Comparison of ENCODE assay signal across 8 cellular contexts in genomic region chr7:43926193-43927043, GRCh38. TPM values are rescaled to one million over a fixed set of nuclear protein-coding genes. Genes with fewer than 3 reads are reported as not detected.
DNase-seq lines count a peak whose midpoint lies in the region; ATAC-seq and TF ChIP-seq lines count a peak whose summit lies in the region.

Gene UBE2D4 (plus strand): TSS chr7:43926436. CDS start chr7:43926533, 97 bp downstream.

- BruUV-seq in PC-9 (replicated peaks; lab: Mats Ljungman, UMichigan) = TSS peak; percentile 79

- TF ChIP-seq CTCF in PC-9 (conservative IDR thresholded peaks at IDR 0.05) (no peak; the same call in 1 of the 2 replicates), epithelial cell of proximal tubule (conservative IDR thresholded peaks at IDR 0.05; ENCODE audit: low read depth, low read length) (peak; percentile 27)

- H3K27me3 ChIP-seq in PC-9 (ENCODE audit: insufficient read depth, low read depth) (no peaks in the 10 kb centered on the region), mucosa of stomach (ENCODE audit: control insufficient read depth, insufficient read depth, low read length) (no peaks in the 10 kb centered on the region)

- peak; percentile 84 for ATAC-seq in GM21526 (IDR thresholded peaks at IDR 0.05; ENCODE audit: low FRiP score, unreplicated experiment)

- peak within 1 kb of the TSS; percentile 84 for H3K4me3 ChIP-seq in PC-9
- peak within 1 kb of the TSS; percentile 83 for H3K4me3 ChIP-seq in epithelial cell of proximal tubule (ENCODE audit: low read depth, low read length)
- H3K4me3 ChIP-seq in mucosa of stomach (ENCODE audit: low read length) = peak within 1 kb of the TSS; percentile 91

- H3K4me1 ChIP-seq in PC-9 (replicated peaks; ENCODE audit: insufficient read depth) = peaks cover 21% of the 10 kb centered on the region
- peaks cover 8% of the 10 kb centered on the region for H3K4me1 ChIP-seq in mucosa of stomach (ENCODE audit: control insufficient read depth, insufficient read depth, low read length)

- intact Hi-C loops in PC-9 (cut with micrococcal nuclease; ENCODE audit: unreplicated experiment) = loop anchor here (1.0 to 2.0 kb wide), 2 partner anchors 22 to 57 kb away; partner anchors contain the start of gene MRPS24

- peak within 1 kb of the TSS; percentile 90 for H2AFZ ChIP-seq in PC-9

- peaks cover 21% of the 10 kb centered on the region; the same call in 1 of the 2 replicates for H3F3A ChIP-seq in PC-9 (ENCODE audit: insufficient read depth, low read depth)

- H3K9ac ChIP-seq in mucosa of stomach (ENCODE audit: low read length) = peak within 1 kb of the TSS; percentile 74

- H3K4me2 ChIP-seq in PC-9 = peak within 1 kb of the TSS; percentile 85

- H3K79me2 ChIP-seq in PC-9 (ENCODE audit: low read depth) = peaks cover 22% of the 10 kb centered on the region; the same call in 1 of the 2 replicates

- CTCF ChIA-PET in PC-9 (lab: Charles Lee) = interaction anchor here (0.6 to 0.7 kb wide), 2 partner anchors 173 to 1012 kb away, joined by 3 read pairs; no protein-coding TSS in a partner anchor

- peak; percentile 96 for DNase-seq in DMS53 (lab: John Stamatoyannopoulos, UW)
- DNase-seq in HuH-7 (ENCODE audit: low spot score) = peak; percentile 80
- peak; percentile 87 to 92 for DNase-seq in PC-9
- DNase-seq in activated T-cell treated with anti-CD3 and anti-CD28 coated beads for 48 hours (ENCODE audit: low read depth) = peak; percentile 88
- DNase-seq in epithelial cell of proximal tubule (ENCODE audit: low read depth) = no peak
- peak; percentile 74 to 75 for DNase-seq in stimulated activated CD8-positive, alpha-beta memory T cell treated with anti-CD3 and anti-CD28 coated beads, Interleukin-7, amount 100 ng/mL, for 1 hour (ENCODE audit: low read depth in 2 of 2)

- H3K27ac ChIP-seq in PC-9 = peak within 1 kb of the TSS; percentile 84

- no peaks in the 10 kb centered on the region for H3K36me3 ChIP-seq in PC-9 (ENCODE audit: low read depth)
- H3K36me3 ChIP-seq in mucosa of stomach (ENCODE audit: control insufficient read depth, insufficient read depth, low read length) = no peaks in the 10 kb centered on the region

- H4K20me1 ChIP-seq in PC-9 (ENCODE audit: insufficient read depth) = no peaks in the 10 kb centered on the region

- no peaks in the 10 kb centered on the region for H3K9me2 ChIP-seq in PC-9 (ENCODE audit: insufficient read depth)

- H3K9me3 ChIP-seq in PC-9 (ENCODE audit: insufficient read depth, low read depth) (no peaks in the 10 kb centered on the region), mucosa of stomach (ENCODE audit: control insufficient read depth, low read length) (no peaks in the 10 kb centered on the region)

- POLR2A ChIA-PET in PC-9 (lab: Charles Lee; ENCODE audit: unreplicated experiment) = interaction anchor here (0.5 to 0.7 kb wide), 5 partner anchors 16 to 252 kb away, joined by 3 to 6 read pairs (median 4); partner anchors contain the start of gene COA1

RNA-seq across cellular contexts. Expression of gene UBE2D4, which starts in this region (rescaled TPM):
- total RNA-seq in PC-9 (2021) (11.2 and 17.1 TPM in 2 replicates), epithelial cell of proximal tubule (22.5 and 26.7 TPM in 2 replicates)
